In the genomic region with DNA sequence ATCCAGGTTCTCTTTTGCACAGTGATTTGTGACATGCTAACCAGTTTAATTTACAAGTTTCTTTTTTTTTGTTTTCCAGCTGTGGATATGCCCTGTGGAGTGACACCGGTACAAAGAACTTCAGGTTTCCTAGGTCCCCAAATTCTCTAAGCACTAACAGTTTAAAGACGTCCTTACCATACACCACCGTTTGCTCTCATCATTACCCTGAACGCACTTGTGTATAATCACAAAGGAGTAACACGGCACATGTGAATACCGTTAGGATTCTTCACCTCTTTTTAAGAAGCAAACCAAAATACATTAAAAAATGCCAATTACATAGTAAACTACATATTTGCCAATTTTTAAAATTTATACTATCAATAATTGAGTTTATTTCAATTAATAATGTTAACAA, we compare ENCODE assay signal across 8 cellular contexts. TPM values are rescaled to one million over a fixed set of nuclear protein-coding genes. Genes with fewer than 3 reads are reported as not detected.
DNase-seq lines count a peak whose midpoint lies in the region; ATAC-seq, FAIRE-seq and TF ChIP-seq lines count a peak whose summit lies in the region.

No MANE protein-coding gene starts in this region.

- peak overlapping the region; percentile 89 for H3K4me2 ChIP-seq in HepG2 (ENCODE audit: low read depth, low read length)

- no peak for TF ChIP-seq RAD21 in HepG2 (CRISPR knock-in tag; IDR thresholded peaks at IDR 0.05)

- peak overlapping the region; percentile 39 for H3K27ac Mint-ChIP-seq in activated naive CD8-positive, alpha-beta T cell treated with anti-CD3 and anti-CD28 coated beads for 36 hours

- peak overlapping the region; percentile 76 for H3K4me3 ChIP-seq in cardiac muscle cell
- H3K4me3 ChIP-seq in HepG2 (replicated peaks in 1 of 3; ENCODE audit: insufficient read depth in 1 of 3, low read depth in 2 of 3, low read length in 3 of 3) = peak overlapping the region; percentile 67 to 87 (median 82)
- peak overlapping the region; percentile 55 to 94 (median 84) for H3K4me3 ChIP-seq in upper lobe of left lung

- ATAC-seq in HepG2 = no peak
- no peak for ATAC-seq in upper lobe of left lung (ENCODE audit: low FRiP score in 2 of 2)
- no peak for ATAC-seq in HG02884 (IDR thresholded peaks at IDR 0.05; ENCODE audit: unreplicated experiment)

- 6% methylated on average over 6 of the region's 6 CpGs for WGBS in HepG2 (ENCODE audit: low lambda C conversion rate)
- 28 to 29% methylated on average over 6 of the region's 6 CpGs for WGBS in upper lobe of left lung, 2 donors

- FAIRE-seq in HepG2 (lab: Jason Lieb, UNC) = no peak

- intact Hi-C loops in cardiac septum (cut with DNase I) (no loop called here), HepG2 (cut with micrococcal nuclease; ENCODE audit: unreplicated experiment) (loop anchor here (5.0 kb wide), 1 partner anchor 67 kb away; no protein-coding TSS in a partner anchor)

- H2AFZ ChIP-seq in HepG2 (ENCODE audit: low read length) = no peak overlapping the region

- peak overlapping the region; percentile 84 for H3K9ac ChIP-seq in HepG2 (ENCODE audit: insufficient read depth, low read depth, low read length)

- peaks cover 26% of the 10 kb centered on the region for H3K4me1 Mint-ChIP-seq in activated naive CD8-positive, alpha-beta T cell treated with anti-CD3 and anti-CD28 coated beads for 36 hours

- no TSS peak for BruUV-seq in HepG2 (replicated peaks; lab: Mats Ljungman, UMichigan)

- peaks cover 17% of the 10 kb centered on the region for H3K79me2 ChIP-seq in HepG2 (ENCODE audit: insufficient read depth, low read length)

- H3K36me3 ChIP-seq in cardiac muscle cell = peaks cover 12% of the 10 kb centered on the region
- H3K36me3 ChIP-seq in HepG2 (replicated peaks in 1 of 2; ENCODE audit: control insufficient read depth in 1 of 2, insufficient read depth in 2 of 2, low read length in 2 of 2) = peaks cover 4 to 15% of the 10 kb centered on the region in 2 experiments; a peak in 4 of 5 replicates
- peaks cover 0 to 10% (median 5%) of the 10 kb centered on the region in 4 donors for H3K36me3 ChIP-seq in upper lobe of left lung

- no peak for TF ChIP-seq POLR2A in HepG2 (IDR thresholded peaks at IDR 0.05; ENCODE audit: insufficient read depth in 1 of 2, low read depth in 2 of 2, low read length in 2 of 2)
- no peak for TF ChIP-seq POLR2A in upper lobe of left lung (IDR thresholded peaks at IDR 0.05)

- TF ChIP-seq CTCF in cardiac muscle cell (IDR thresholded peaks at IDR 0.05; ENCODE audit: low read depth, low read length) = no peak
- no peak for TF ChIP-seq CTCF in HepG2 (CRISPR knock-in tag; IDR thresholded peaks at IDR 0.05)
- TF ChIP-seq CTCF in upper lobe of left lung (IDR thresholded peaks at IDR 0.05) = no peak

- peaks cover 25% of the 10 kb centered on the region for H3K36me3 Mint-ChIP-seq in activated naive CD8-positive, alpha-beta T cell treated with anti-CD3 and anti-CD28 coated beads for 36 hours

- TF ChIP-seq EP300 in HepG2 (IDR thresholded peaks at IDR 0.05; ENCODE audit: low read depth in 2 of 2, low read length in 2 of 2) (no peak), HepG2 (CRISPR knock-in tag; IDR thresholded peaks at IDR 0.05; ENCODE audit: borderline replicate concordance) (no peak), upper lobe of left lung (IDR thresholded peaks at IDR 0.05) (no peak)

- H4K20me1 ChIP-seq in HepG2 (ENCODE audit: insufficient read depth, low read length) = no peaks in the 10 kb centered on the region

- CTCF ChIA-PET in HepG2 (lab: Yijun Ruan, JAX; ENCODE audit: low intra/inter-chr PET ratio, low total read pairs) = no interaction called here

- in situ Hi-C loops in HepG2 (cut with HindIII; ENCODE audit: extremely low pct_ligation_motif_present, low pct_unique_long_range_greater_than_20kb) = no loop called here

- no peaks in the 10 kb centered on the region for H3K9me3 ChIP-seq in cardiac muscle cell (ENCODE audit: low read depth)
- no peaks in the 10 kb centered on the region for H3K9me3 ChIP-seq in HepG2 (ENCODE audit: low read length)
- H3K9me3 ChIP-seq in upper lobe of left lung = no peaks in the 10 kb centered on the region

- peak overlapping the region; percentile 69 for H3K4me3 Mint-ChIP-seq in activated naive CD8-positive, alpha-beta T cell treated with anti-CD3 and anti-CD28 coated beads for 36 hours

- no peaks in the 10 kb centered on the region for H3K27me3 Mint-ChIP-seq in activated naive CD8-positive, alpha-beta T cell treated with anti-CD3 and anti-CD28 coated beads for 36 hours

- DNase-seq in cardiac muscle cell (ENCODE audit: low read depth in 1 of 2, low spot score in 1 of 2) (no peak), cardiac septum (ENCODE audit: low spot score) (no peak), HepG2 (ENCODE audit: low spot score) (no peak), upper lobe of left lung (no peak), HK-2 (ENCODE audit: unreplicated experiment) (no peak)
- DNase-seq in activated naive CD8-positive, alpha-beta T cell treated with anti-CD3 and anti-CD28 coated beads for 36 hours = no peak
- DNase-seq in NK-92 treated with Interleukin-12 subunit alpha and Interleukin-12 subunit beta, amount 100 ng/mL, for 24 hours (lab: John Stamatoyannopoulos, UW) = no peak

- no peaks in the 10 kb centered on the region for H3K9me3 Mint-ChIP-seq in activated naive CD8-positive, alpha-beta T cell treated with anti-CD3 and anti-CD28 coated beads for 36 hours

- POLR2A ChIA-PET in HepG2 (lab: Yijun Ruan, JAX) = interaction anchor here (1.1 kb wide), 1 partner anchor 11 kb away, joined by 3 read pairs; no protein-coding TSS in a partner anchor

- H3K27me3 ChIP-seq in cardiac muscle cell = no peaks in the 10 kb centered on the region
- no peaks in the 10 kb centered on the region; a peak in 1 of 5 replicates for H3K27me3 ChIP-seq in HepG2 (ENCODE audit: control insufficient read depth in 1 of 2, insufficient read depth in 2 of 2, low read length in 2 of 2)
- H3K27me3 ChIP-seq in upper lobe of left lung = no peaks in the 10 kb centered on the region

- H3K4me1 ChIP-seq in cardiac muscle cell (ENCODE audit: low read depth) = peaks cover 3% of the 10 kb centered on the region
- H3K4me1 ChIP-seq in HepG2 (ENCODE audit: insufficient read depth, low read length) = peaks cover 18% of the 10 kb centered on the region
- H3K4me1 ChIP-seq in upper lobe of left lung = peaks cover 9 to 16% (median 11%) of the 10 kb centered on the region in 4 donors

- H3K27ac ChIP-seq in cardiac muscle cell (peak overlapping the region; percentile 82), HepG2 (ENCODE audit: extremely low read length, insufficient read depth, low read length) (peak overlapping the region; percentile 77), upper lobe of left lung (peak overlapping the region in 2 of 4 donors; percentile 65 to 79)

TF ChIP-seq in HepG2, 621 proteins besides CTCF, POLR2A, EP300 and RAD21 (continues in another document):
- TF ChIP-seq ZNF343 (CRISPR knock-in tag; IDR thresholded peaks at IDR 0.05) = no peak
- no peak for TF ChIP-seq ZBTB7B (CRISPR knock-in tag; IDR thresholded peaks at IDR 0.05)
- no peak for TF ChIP-seq MED1 (CRISPR knock-in tag; IDR thresholded peaks at IDR 0.05)
- no peak for TF ChIP-seq ZNF12 (CRISPR knock-in tag; IDR thresholded peaks at IDR 0.05)
- TF ChIP-seq ZNF761 (CRISPR knock-in tag; conservative IDR thresholded peaks at IDR 0.05) = no peak
- no peak for TF ChIP-seq ETV6 (CRISPR knock-in tag; conservative IDR thresholded peaks at IDR 0.05)
- TF ChIP-seq, protein P1, sequence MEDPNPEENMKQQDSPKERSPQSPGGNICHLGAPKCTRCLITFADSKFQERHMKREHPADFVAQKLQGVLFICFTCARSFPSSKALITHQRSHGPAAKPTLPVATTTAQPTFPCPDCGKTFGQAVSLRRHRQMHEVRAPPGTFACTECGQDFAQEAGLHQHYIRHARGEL (CRISPR knock-in tag; IDR thresholded peaks at IDR 0.05) = no peak
- TF ChIP-seq NR2F6 (IDR thresholded peaks at IDR 0.05) = no peak
- TF ChIP-seq NR2F6 (CRISPR knock-in tag; IDR thresholded peaks at IDR 0.05) = no peak
- TF ChIP-seq, protein P2, sequence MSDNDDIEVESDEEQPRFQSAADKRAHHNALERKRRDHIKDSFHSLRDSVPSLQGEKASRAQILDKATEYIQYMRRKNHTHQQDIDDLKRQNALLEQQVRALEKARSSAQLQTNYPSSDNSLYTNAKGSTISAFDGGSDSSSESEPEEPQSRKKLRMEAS (IDR thresholded peaks at IDR 0.05) = no peak
- TF ChIP-seq ZMYM4 (CRISPR knock-in tag; IDR thresholded peaks at IDR 0.05) = no peak

RNA-seq across cellular contexts. Expression of a gene that starts 0.8 kb away (rescaled TPM):
- total RNA-seq in cardiac muscle cell (47.1 and 58.8 TPM in 2 replicates), cardiac septum (50.8 TPM), HepG2 (2016; rRNA removed; fragmentation: Illumina TruSeq; extraction: Trizol) (67.7 and 111 TPM in 2 replicates), upper lobe of left lung (10 to 100 TPM in 5 of 6 donors, 1 to 10 TPM in 1; 9.0 to 33.0 (median 23.5) TPM)
- polyA plus RNA-seq in cardiac muscle cell (54.5 and 83.8 TPM in 2 replicates), HepG2 (2011; rRNA removed) (45.4 and 53.5 TPM in 2 replicates)
- total RNA-seq in activated naive CD8-positive, alpha-beta T cell treated with anti-CD3 and anti-CD28 coated beads for 36 hours = 10 to 100 TPM; 43.6 to 45.2 TPM
- 4.6 and 5.6 TPM in 2 replicates for total RNA-seq in HepG2 (2016; cell fraction: cytosol; rRNA removed; fragmentation: Illumina TruSeq; extraction: Trizol; ENCODE audit: low read depth)
- total RNA-seq in HepG2 (2016; cell fraction: insoluble cytoplasmic fraction; rRNA removed; fragmentation: Illumina TruSeq; extraction: Trizol) = 67.1 and 103 TPM in 2 replicates
- 19.3 and 21.2 TPM in 2 replicates for total RNA-seq in HepG2 (2016; cell fraction: membrane; rRNA removed; fragmentation: Illumina TruSeq; extraction: Trizol)
- 56.5 and 56.7 TPM in 2 replicates for total RNA-seq in HepG2 (2016; cell fraction: nucleus; rRNA removed; fragmentation: Illumina TruSeq; extraction: Trizol)
- polyA plus RNA-seq in HepG2 (2011; cell fraction: cytosol; rRNA removed) = 34.1 and 42.0 TPM in 2 replicates
- polyA plus RNA-seq in HepG2 (2011; cell fraction: nucleus; rRNA removed) = 34.7 and 38.4 TPM in 2 replicates
- 33.4 and 41.5 TPM in 2 replicates for polyA plus RNA-seq in HepG2 (2012)
- polyA plus RNA-seq in HepG2 (2016; cell fraction: cytosol; fragmentation: Illumina TruSeq; extraction: Trizol; ENCODE audit: low read depth) = 3.3 and 3.5 TPM in 2 replicates
- polyA plus RNA-seq in HepG2 (2016; cell fraction: insoluble cytoplasmic fraction; fragmentation: Illumina TruSeq; extraction: Trizol; ENCODE audit: low read depth) = 83.5 and 85.9 TPM in 2 replicates
- 8.6 and 10.0 TPM in 2 replicates for polyA plus RNA-seq in HepG2 (2016; cell fraction: membrane; fragmentation: Illumina TruSeq; extraction: Trizol; ENCODE audit: low read depth)
- polyA plus RNA-seq in HepG2 (2016; cell fraction: nucleus; fragmentation: Illumina TruSeq; extraction: Trizol; ENCODE audit: insufficient read depth, low read depth) = 62.4 and 65.7 TPM in 2 replicates
- 86.1 and 162 TPM in 2 replicates for polyA minus RNA-seq in HepG2 (2011; rRNA and poly(A)+ RNA removed; ENCODE audit: low replicate concordance)
- 56.5 and 59.2 TPM in 2 replicates for polyA minus RNA-seq in HepG2 (2011; cell fraction: cytosol; rRNA and poly(A)+ RNA removed)
- 38.0 and 44.5 TPM in 2 replicates for polyA minus RNA-seq in HepG2 (2011; cell fraction: nucleus; rRNA and poly(A)+ RNA removed)
